In genomic region chr4:73406548-73406875, GRCh38 we compare ENCODE assay signal across 22 cellular contexts. TPM values are rescaled to one million over a fixed set of nuclear protein-coding genes. Genes with fewer than 3 reads are reported as not detected.
"Had no signal": no experiment of that assay in that cellular context is flagged by ENCODE, and none has a peak within 500 bp of the region (broad histone marks: within the 10 kb centered on the region; RNA-seq: fewer than 3 reads in every experiment).

No MANE protein-coding gene starts in this region.

- H3K27me3 ChIP-seq: body of pancreas, Peyer's patch had no signal

- DNase-seq: activated CD4-positive, alpha-beta T cell treated with anti-CD3 and anti-CD28 coated beads for 1 hour; activated CD4-positive, alpha-beta T cell treated with anti-CD3 and anti-CD28 coated beads, Interleukin-2, amount 10 ng/mL, durations not matched to agents 24 days and 14 days; activated CD4-positive, alpha-beta T cell treated with anti-CD3 and anti-CD28 coated beads, Interleukin-2, amount 50 U/mL, for 48 hours; activated CD8-positive, alpha-beta memory T cell treated with anti-CD3 and anti-CD28 coated beads, Interleukin-2, amount 10 ng/mL, durations not matched to agents 7 days and 5 days; activated effector memory CD4-positive, alpha-beta T cell treated with Interleukin-2 at 50 U/mL for 16 hours; activated naive CD4-positive, alpha-beta T cell; activated T-cell treated with anti-CD3 and anti-CD28 coated beads, Interleukin-2, amount 50 U/mL, for 24 hours; aorta; KG1; NCI-H1092; NCI-H1417; NCI-H1694; NCI-H2029 treated with DMSO at 0.1 percent for 48 hours; NCI-H446; NCI-H524; Peyer's patch; SHP77 treated with DMSO at 0.1 percent for 48 hours had no signal

- H3K9me3 ChIP-seq: body of pancreas, Peyer's patch had no signal

- H3K27ac ChIP-seq: body of pancreas, Peyer's patch had no signal

- H3K4me1 ChIP-seq: Peyer's patch had no signal

- H3K36me3 ChIP-seq: Peyer's patch had no signal

- H3K4me3 ChIP-seq: body of pancreas, Peyer's patch had no signal

- ATAC-seq: activated CD8-positive, alpha-beta memory T cell treated with anti-CD3 and anti-CD28 coated beads, Interleukin-2, amount 10 ng/mL, durations not matched to agents 7 days and 5 days; body of pancreas; WTC11 had no signal

RNA-seq across cellular contexts. Expression of gene ALB, which starts 2.4 kb away (rescaled TPM):
- total RNA-seq: activated CD4-positive, alpha-beta T cell treated with anti-CD3 and anti-CD28 coated beads, Interleukin-2, amount 10 ng/mL, durations not matched to agents 24 days and 14 days; activated CD8-positive, alpha-beta memory T cell treated with anti-CD3 and anti-CD28 coated beads, Interleukin-2, amount 10 ng/mL, durations not matched to agents 7 days and 5 days; activated T-helper 1 cell treated with anti-CD3 and anti-CD28 coated beads, Interleukin-12 subunit alpha, Interleukin-12 subunit beta, Interleukin-2, Interleukin-4 antibody, amounts not matched to agents 30 ng/mL and 10 ng/mL and 1 ng/mL, durations not matched to agents 14 hours and 24 hours and 36 hours; MCF 10A; SK-MEL-5 had no signal

RNA-seq across cellular contexts. Expression of gene AFP, which starts 29.5 kb away (rescaled TPM):
- total RNA-seq: activated CD4-positive, alpha-beta T cell treated with anti-CD3 and anti-CD28 coated beads, Interleukin-2, amount 10 ng/mL, durations not matched to agents 24 days and 14 days; activated CD8-positive, alpha-beta memory T cell treated with anti-CD3 and anti-CD28 coated beads, Interleukin-2, amount 10 ng/mL, durations not matched to agents 7 days and 5 days; activated T-helper 1 cell treated with anti-CD3 and anti-CD28 coated beads, Interleukin-12 subunit alpha, Interleukin-12 subunit beta, Interleukin-2, Interleukin-4 antibody, amounts not matched to agents 30 ng/mL and 10 ng/mL and 1 ng/mL, durations not matched to agents 14 hours and 24 hours and 36 hours; body of pancreas; MCF 10A; Peyer's patch; SK-MEL-5 had no signal
- polyA plus RNA-seq: aorta had no signal
